In genomic region chr4:38735870-38736269, GRCh38 we compare ENCODE assay signal across 41 cellular contexts. TPM values are rescaled to one million over a fixed set of nuclear protein-coding genes. Genes with fewer than 3 reads are reported as not detected.
"Had no signal": no experiment of that assay in that cellular context is flagged by ENCODE, and none has a peak within 500 bp of the region (broad histone marks: within the 10 kb centered on the region; RNA-seq: fewer than 3 reads in every experiment).

No MANE protein-coding gene starts in this region.

- H3K36me3 Mint-ChIP-seq: activated naive CD4-positive, alpha-beta T cell treated with anti-CD3 and anti-CD28 coated beads, Interleukin-2, amount 50 U/mL, for 24 hours; activated naive CD8-positive, alpha-beta T cell treated with anti-CD3 and anti-CD28 coated beads, Interleukin-2, amount 10 ng/mL, durations not matched to agents 7 days and 5 days; brain had no signal

- ATAC-seq: activated naive CD4-positive, alpha-beta T cell treated with anti-CD3 and anti-CD28 coated beads, Interleukin-2, amount 50 U/mL, for 72 hours; activated naive CD8-positive, alpha-beta T cell treated with anti-CD3 and anti-CD28 coated beads, Interleukin-2, amount 50 U/mL, for 24 hours; activated T-cell treated with anti-CD3 and anti-CD28 coated beads, Interleukin-2, amount 50 U/mL, for 4 hours; activated T-cell treated with anti-CD3 and anti-CD28 coated beads, Interleukin-2, amount 50 U/mL, for 72 hours; activated T-helper 17 cell treated with anti-CD3 and anti-CD28 coated beads, Interleukin-2, amount 50 U/mL, for 72 hours; body of pancreas had no signal

- DNase-seq: activated effector memory CD4-positive, alpha-beta T cell treated with anti-CD3 and anti-CD28 coated beads, Interleukin-2, amount 50 U/mL, for 16 hours; activated effector memory CD4-positive, alpha-beta T cell treated with Interleukin-2 at 50 U/mL for 16 hours; activated gamma-delta T cell; activated gamma-delta T cell treated with Interleukin-2 at 50 U/mL for 16 hours; activated naive CD4-positive, alpha-beta T cell; activated naive CD4-positive, alpha-beta T cell treated with anti-CD3 and anti-CD28 coated beads for 36 hours; activated naive CD4-positive, alpha-beta T cell treated with anti-CD3 and anti-CD28 coated beads, Interleukin-2, amount 10 ng/mL, durations not matched to agents 7 days and 5 days; activated naive CD4-positive, alpha-beta T cell treated with anti-CD3 and anti-CD28 coated beads, Interleukin-2, amount 50 U/mL, for 16 hours; activated naive CD4-positive, alpha-beta T cell treated with Interleukin-2 at 50 U/mL for 16 hours; activated naive CD8-positive, alpha-beta T cell treated with anti-CD3 and anti-CD28 coated beads for 36 hours; activated naive CD8-positive, alpha-beta T cell treated with anti-CD3 and anti-CD28 coated beads, Interleukin-2, amount 10 ng/mL, durations not matched to agents 7 days and 5 days; activated naive CD8-positive, alpha-beta T cell treated with anti-CD3 and anti-CD28 coated beads, Interleukin-2, amount 50 U/mL, for 24 hours; activated T-cell treated with anti-CD3 and anti-CD28 coated beads for 4 hours; activated T-cell treated with anti-CD3 and anti-CD28 coated beads, Interleukin-2, amount 50 U/mL, for 1 hour; activated T-cell treated with anti-CD3 and anti-CD28 coated beads, Interleukin-2, amount 50 U/mL, for 24 hours; activated T-cell treated with anti-CD3 and anti-CD28 coated beads, Interleukin-2, amount 50 U/mL, for 4 hours; activated T-cell treated with anti-CD3 and anti-CD28 coated beads, Interleukin-2, amount 50 U/mL, for 48 hours; activated T-cell treated with anti-CD3 and anti-CD28 coated beads, Interleukin-2, amount 50 U/mL, for 72 hours; adrenal gland; amniotic stem cell; amygdala; anterior cingulate cortex; aorta; body of pancreas; brain microvascular endothelial cell; caudate nucleus; central memory CD4-positive, alpha-beta T cell; cerebellar nuclear complex had no signal

- FAIRE-seq: astrocyte, bronchial epithelial cell had no signal

- H3K4me1 ChIP-seq: adrenal gland, ascending aorta, body of pancreas had no signal

- H3K27ac ChIP-seq: adrenal gland, ascending aorta, body of pancreas, brain microvascular endothelial cell, breast epithelium, cardiac muscle cell had no signal

- H3K9me3 ChIP-seq: adrenal gland, ascending aorta, body of pancreas, breast epithelium had no signal

- H3K27me3 Mint-ChIP-seq: activated naive CD8-positive, alpha-beta T cell treated with anti-CD3 and anti-CD28 coated beads for 36 hours; activated T-helper 17 cell treated with anti-CD3 and anti-CD28 coated beads, Interleukin-2, amount 50 U/mL, for 72 hours; brain; central memory CD8-positive, alpha-beta T cell had no signal

- H3K36me3 ChIP-seq: adrenal gland, ascending aorta, brain microvascular endothelial cell, breast epithelium, cardiac muscle cell had no signal

- H3K27ac Mint-ChIP-seq: activated naive CD4-positive, alpha-beta T cell treated with anti-CD3 and anti-CD28 coated beads for 36 hours; activated naive CD4-positive, alpha-beta T cell treated with anti-CD3 and anti-CD28 coated beads, Interleukin-2, amount 10 ng/mL, durations not matched to agents 7 days and 5 days; activated naive CD4-positive, alpha-beta T cell treated with anti-CD3 and anti-CD28 coated beads, Interleukin-2, amount 50 U/mL, for 24 hours; activated naive CD4-positive, alpha-beta T cell treated with anti-CD3 and anti-CD28 coated beads, Interleukin-2, amount 50 U/mL, for 72 hours; activated naive CD8-positive, alpha-beta T cell; activated naive CD8-positive, alpha-beta T cell treated with anti-CD3 and anti-CD28 coated beads for 36 hours; activated naive CD8-positive, alpha-beta T cell treated with anti-CD3 and anti-CD28 coated beads, Interleukin-2, amount 10 ng/mL, durations not matched to agents 7 days and 5 days; activated naive CD8-positive, alpha-beta T cell treated with anti-CD3 and anti-CD28 coated beads, Interleukin-2, amount 50 U/mL, for 24 hours; activated T-cell treated with anti-CD3 and anti-CD28 coated beads, Interleukin-2, amount 50 U/mL, for 24 hours; activated T-cell treated with anti-CD3 and anti-CD28 coated beads, Interleukin-2, amount 50 U/mL, for 72 hours; activated T-helper 1 cell treated with anti-CD3 and anti-CD28 coated beads, Interleukin-12 subunit alpha, Interleukin-12 subunit beta, Interleukin-2, Interleukin-4 antibody, amounts not matched to agents 30 ng/mL and 10 ng/mL and 1 ng/mL, durations not matched to agents 14 hours and 24 hours and 36 hours; activated T-helper 17 cell treated with anti-CD3 and anti-CD28 coated beads, Interleukin-2, amount 50 U/mL, for 72 hours; activated T-helper 2 cell treated with anti-CD3 and anti-CD28 coated beads, Interferon-gamma antibody, Interleukin-2, Interleukin-4, amounts not matched to agents 10 μg/mL and 5 μg/mL and 100 μg/mL, durations not matched to agents 14 hours and 24 hours and 36 hours; brain had no signal

- H3K4me1 Mint-ChIP-seq: activated T-helper 17 cell treated with anti-CD3 and anti-CD28 coated beads, Interleukin-2, amount 50 U/mL, for 72 hours had no signal

- H3K9me3 Mint-ChIP-seq: activated T-cell treated with anti-CD3 and anti-CD28 coated beads, Interleukin-2, amount 50 U/mL, for 4 hours; activated T-helper 17 cell treated with anti-CD3 and anti-CD28 coated beads, Interleukin-2, amount 50 U/mL, for 72 hours had no signal

- H3K4me3 ChIP-seq: adrenal gland, ascending aorta, body of pancreas, breast epithelium, cardiac muscle cell had no signal

- H3K4me3 Mint-ChIP-seq: activated naive CD4-positive, alpha-beta T cell treated with anti-CD3 and anti-CD28 coated beads for 36 hours; activated naive CD4-positive, alpha-beta T cell treated with anti-CD3 and anti-CD28 coated beads, Interleukin-2, amount 10 ng/mL, durations not matched to agents 7 days and 5 days; activated naive CD4-positive, alpha-beta T cell treated with anti-CD3 and anti-CD28 coated beads, Interleukin-2, amount 50 U/mL, for 24 hours; activated naive CD8-positive, alpha-beta T cell; activated naive CD8-positive, alpha-beta T cell treated with anti-CD3 and anti-CD28 coated beads for 36 hours; activated naive CD8-positive, alpha-beta T cell treated with anti-CD3 and anti-CD28 coated beads, Interleukin-2, amount 10 ng/mL, durations not matched to agents 7 days and 5 days; activated naive CD8-positive, alpha-beta T cell treated with anti-CD3 and anti-CD28 coated beads, Interleukin-2, amount 50 U/mL, for 24 hours; activated T-cell treated with anti-CD3 and anti-CD28 coated beads, Interleukin-2, amount 50 U/mL, for 24 hours; activated T-cell treated with anti-CD3 and anti-CD28 coated beads, Interleukin-2, amount 50 U/mL, for 4 hours; activated T-cell treated with anti-CD3 and anti-CD28 coated beads, Interleukin-2, amount 50 U/mL, for 72 hours; activated T-helper 1 cell treated with anti-CD3 and anti-CD28 coated beads, Interleukin-12 subunit alpha, Interleukin-12 subunit beta, Interleukin-2, Interleukin-4 antibody, amounts not matched to agents 30 ng/mL and 10 ng/mL and 1 ng/mL, durations not matched to agents 14 hours and 24 hours and 36 hours; activated T-helper 17 cell treated with anti-CD3 and anti-CD28 coated beads, Interleukin-2, amount 50 U/mL, for 72 hours; brain; central memory CD8-positive, alpha-beta T cell had no signal

- H3K27me3 ChIP-seq: adrenal gland, ascending aorta, body of pancreas, brain microvascular endothelial cell, breast epithelium, cardiac muscle cell had no signal

RNA-seq across cellular contexts. Expression of gene TLR10, which starts 46.9 kb away (rescaled TPM):
- total RNA-seq: activated T-helper 1 cell treated with anti-CD3 and anti-CD28 coated beads, Interleukin-12 subunit alpha, Interleukin-12 subunit beta, Interleukin-2, Interleukin-4 antibody, amounts not matched to agents 30 ng/mL and 10 ng/mL and 1 ng/mL, durations not matched to agents 14 hours and 24 hours and 36 hours; activated T-helper 2 cell treated with anti-CD3 and anti-CD28 coated beads, Interferon-gamma antibody, Interleukin-2, Interleukin-4, amounts not matched to agents 10 μg/mL and 5 μg/mL and 100 μg/mL, durations not matched to agents 14 hours and 24 hours and 36 hours; ascending aorta; astrocyte; bronchial epithelial cell; cardiac muscle cell had no signal
- polyA plus RNA-seq: aorta, cardiac muscle cell had no signal
